In genomic region chr20:8326899-8327298, GRCh38 we compare ENCODE assay signal across 7 cellular contexts.
"Had no signal": no experiment of that assay in that cellular context is flagged by ENCODE, and none has a peak within 500 bp of the region (broad histone marks: within the 10 kb centered on the region; RNA-seq: fewer than 3 reads in every experiment).

No MANE protein-coding gene starts in this region.

- ATAC-seq: K562 had no signal

- H3K9ac ChIP-seq: KMS-11 had no signal

- H3K4me2 ChIP-seq: KMS-11 had no signal

- FAIRE-seq: HTR-8/SVneo, K562 had no signal

- H3K4me3 ChIP-seq: K562 had no signal

- DNase-seq: IMR-90, KBM-7, KG1 had no signal

- H3K27ac ChIP-seq: HL-60, KMS-11 had no signal
